In genomic region chr4:80070880-80071620, GRCh38 we compare ENCODE assay signal across 9 cellular contexts. TPM values are rescaled to one million over a fixed set of nuclear protein-coding genes. Genes with fewer than 3 reads are reported as not detected.
A peak's percentile ranks its signal among the peaks of the same experiment; 100 is the strongest.
DNase-seq lines count a peak whose midpoint lies in the region; ATAC-seq, FAIRE-seq and TF ChIP-seq lines count a peak whose summit lies in the region.
"Had no signal": no experiment of that assay in that cellular context is flagged by ENCODE, and none has a peak within 500 bp of the region (broad histone marks: within the 10 kb centered on the region; RNA-seq: fewer than 3 reads in every experiment).

No MANE protein-coding gene starts in this region.

- WGBS in right cardiac atrium, result 52% methylated on average over 7 of the region's 7 CpGs
- 25 to 38% (median 32%) methylated on average over 7 of the region's 7 CpGs for WGBS in small intestine, 3 donors

- peaks cover 52% of the 10 kb centered on the region for H3K4me1 Mint-ChIP-seq in activated B cell treated with CpG ODN at 0.5 μM for 24 hours

- peak overlapping the region; percentile 68 for H3K4me3 ChIP-seq in right cardiac atrium (ENCODE audit: low read length)
- H3K4me3 ChIP-seq in small intestine (ENCODE audit: low read depth in 1 of 2, low read length in 2 of 2), result peak overlapping the region; percentile 88 to 94

- no peak overlapping the region for H3K27ac ChIP-seq in right cardiac atrium (ENCODE audit: low read length)
- peak overlapping the region in 1 of 2 donors; percentile 95 for H3K27ac ChIP-seq in small intestine (ENCODE audit: low read depth in 1 of 2, low read length in 1 of 2)

- FAIRE-seq in small intestine (lab: Jason Lieb, UNC), result no peak

- peaks cover 0 to 6% of the 10 kb centered on the region in 2 donors for H3K36me3 ChIP-seq in small intestine (ENCODE audit: control insufficient read depth in 2 of 2, insufficient read depth in 2 of 2, low read length in 2 of 2)

- peak; percentile 16 for DNase-seq in H4 (ENCODE audit: low spot score)
- no peak for DNase-seq in activated B cell treated with CpG ODN at 0.5 μM for 24 hours
- DNase-seq in right cardiac atrium, result no peak
- DNase-seq in small intestine, result peak; percentile 33
- no peak for DNase-seq in NCI-H1105 (lab: John Stamatoyannopoulos, UW)
- DNase-seq in C1 segment of cervical spinal cord (lab: John Stamatoyannopoulos, UW), result no peak
- DNase-seq in NOMO-1 treated with dmso at 0.1 percent for 144 hours (lab: John Stamatoyannopoulos, UW; ENCODE audit: unreplicated experiment), result no peak

- H3K36me3 Mint-ChIP-seq in activated B cell treated with CpG ODN at 0.5 μM for 24 hours (ENCODE audit: low read depth), result peaks cover 37% of the 10 kb centered on the region

- H3K9me3 Mint-ChIP-seq in activated B cell treated with CpG ODN at 0.5 μM for 24 hours, result no peaks in the 10 kb centered on the region
- H3K9me3 Mint-ChIP-seq: activated naive CD4-positive, alpha-beta T cell treated with anti-CD3 and anti-CD28 coated beads, Interleukin-2, amount 50 U/mL, for 72 hours had no signal

- no peaks in the 10 kb centered on the region for H3K27me3 Mint-ChIP-seq in activated B cell treated with CpG ODN at 0.5 μM for 24 hours

- no peak for TF ChIP-seq CTCF in activated B cell treated with CpG ODN at 0.5 μM for 24 hours (IDR thresholded peaks at IDR 0.05)

- peak overlapping the region; percentile 93 for H3K27ac Mint-ChIP-seq in activated B cell treated with CpG ODN at 0.5 μM for 24 hours

- ATAC-seq in activated B cell treated with CpG ODN at 0.5 μM for 24 hours (ENCODE audit: low read depth) (no peak), right cardiac atrium (no peak), HG03045 (IDR thresholded peaks at IDR 0.05; ENCODE audit: unreplicated experiment) (no peak)

- CTCF ChIA-PET in activated B cell treated with CpG ODN at 0.5 μM for 24 hours (lab: Charles Lee), result interaction anchor here (1.4 to 1.8 kb wide), 2 partner anchors 11 to 51 kb away, joined by 3 to 7 read pairs; no protein-coding TSS in a partner anchor

- H3K4me3 Mint-ChIP-seq in activated B cell treated with CpG ODN at 0.5 μM for 24 hours, result peak overlapping the region; percentile 94

- H3K9me3 ChIP-seq in right cardiac atrium (ENCODE audit: control insufficient read depth, low read length) (no peaks in the 10 kb centered on the region), small intestine (ENCODE audit: control insufficient read depth, low read depth) (no peaks in the 10 kb centered on the region)

- H3K4me1 ChIP-seq in right cardiac atrium (ENCODE audit: control insufficient read depth, insufficient read depth, low read length) (no peaks in the 10 kb centered on the region), small intestine (ENCODE audit: control insufficient read depth in 2 of 2, insufficient read depth in 1 of 2, low read depth in 1 of 2, low read length in 1 of 2) (peaks cover 0 to 9% of the 10 kb centered on the region in 2 donors)

- intact Hi-C loops in activated B cell treated with CpG ODN at 0.5 μM for 24 hours (cut with micrococcal nuclease) (loop anchor here (5.0 to 10.0 kb wide), 3 partner anchors 804 to 1296 kb away; partner anchors contain the start of genes BMP2K and PAQR3), right cardiac atrium (cut with DNase I) (loop anchor here in 1 of 4 donors (10.0 kb wide), 1 partner anchor 114 kb away; no protein-coding TSS in a partner anchor)

- POLR2A ChIA-PET in activated B cell treated with CpG ODN at 0.5 μM for 24 hours (lab: Charles Lee), result interaction anchor here (0.9 to 4.6 kb wide), 4 partner anchors 9 to 132 kb away, joined by 4 to 36 read pairs (median 26); no protein-coding TSS in a partner anchor

- H3K27me3 ChIP-seq in right cardiac atrium (ENCODE audit: control insufficient read depth, insufficient read depth), result no peaks in the 10 kb centered on the region
- H3K27me3 ChIP-seq in small intestine (ENCODE audit: control insufficient read depth in 2 of 2, insufficient read depth in 2 of 2, low read length in 2 of 2), result no peaks in the 10 kb centered on the region

RNA-seq across cellular contexts. Expression of gene ANTXR2, which starts 2.0 kb away (rescaled TPM):
- 12.9 and 14.0 TPM in 2 replicates for total RNA-seq in H4 (2014; rRNA removed; shearing (Covaris generic))
- total RNA-seq in activated B cell treated with CpG ODN at 0.5 μM for 24 hours (14.2 and 19.6 TPM in 2 replicates), right cardiac atrium (10 to 100 TPM; 38.6 to 51.4 (median 46.7) TPM)
- polyA plus RNA-seq in right cardiac atrium (13.5 TPM), small intestine (10 to 100 TPM in 1 of 3 donors, 1 to 10 TPM in 2; 3.6 to 13.7 (median 7.3) TPM)

Comparison
In these comparisons a context has a peak if more than half of its experiments do, and no peak if none do; other contexts are left out.
1. DNase-seq: peak in H4 (single experiment) and small intestine (single experiment); none in activated B cell treated with CpG ODN at 0.5 μM for 24 hours (single experiment), right cardiac atrium (0 of 3), NCI-H1105 (single experiment), C1 segment of cervical spinal cord (0 of 14) and NOMO-1 treated with dmso at 0.1 percent for 144 hours (single experiment).